ENCODE assay signal across 18 cellular contexts in the genomic region with DNA sequence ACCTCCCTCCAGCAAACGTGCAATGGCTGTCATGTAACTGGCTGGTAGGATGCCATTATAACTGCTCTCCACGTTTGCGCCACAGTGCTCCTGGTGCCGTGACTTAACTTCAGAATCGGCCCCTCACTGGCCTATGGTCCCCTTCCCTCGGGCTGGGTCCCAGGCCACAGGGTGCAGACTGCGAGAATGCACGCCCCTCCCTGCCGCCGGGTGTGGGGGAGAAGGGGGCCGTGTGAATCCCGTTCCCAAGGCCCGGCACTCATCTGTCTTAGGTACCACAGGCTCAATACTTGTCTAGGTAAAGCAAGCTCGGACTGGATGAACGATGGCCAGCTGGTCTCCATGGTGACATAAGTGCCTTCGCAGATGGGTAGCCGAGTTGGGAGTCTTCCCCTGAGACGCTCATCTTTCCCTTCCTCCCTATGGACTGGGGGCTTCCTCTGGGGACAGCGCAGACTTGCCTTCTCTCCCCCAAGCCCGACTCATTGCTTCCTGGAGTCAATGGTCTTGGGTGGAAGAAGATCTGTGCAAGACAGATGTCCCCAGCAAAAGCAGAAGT.
"Had no signal": no experiment of that assay in that cellular context is flagged by ENCODE, and none has a peak within 500 bp of the region (broad histone marks: within the 10 kb centered on the region; RNA-seq: fewer than 3 reads in every experiment).

No MANE protein-coding gene starts in this region.

- ATAC-seq: left lung; stimulated activated naive CD8-positive, alpha-beta T cell treated with anti-CD3 and anti-CD28 coated beads, Interleukin-15, amount 100 ng/mL, for 72 hours had no signal

- H3K9me3 ChIP-seq: esophagus squamous epithelium, left lung, ovary, sigmoid colon, spleen, upper lobe of left lung had no signal

- H3K27me3 ChIP-seq: esophagus squamous epithelium, left lung, ovary, sigmoid colon, spleen, upper lobe of left lung had no signal

- H3K27ac ChIP-seq: esophagus squamous epithelium, left lung, neural progenitor cell, ovary, sigmoid colon, spleen had no signal

- H3K4me3 ChIP-seq: esophagus squamous epithelium, left lung, neural progenitor cell, ovary, sigmoid colon, spleen, upper lobe of left lung had no signal

- DNase-seq: activated CD4-positive, alpha-beta T cell treated with anti-CD3 and anti-CD28 coated beads, Interleukin-2, amount 10 ng/mL, durations not matched to agents 7 days and 5 days; activated CD4-positive, CD25-positive, alpha-beta regulatory T cell; activated CD8-positive, alpha-beta memory T cell treated with anti-CD3 and anti-CD28 coated beads for 24 hours; activated naive CD4-positive, alpha-beta T cell; activated naive CD8-positive, alpha-beta T cell treated with anti-CD3 and anti-CD28 coated beads, Interleukin-2, amount 10 ng/mL, durations not matched to agents 7 days and 5 days; effector CD8-positive, alpha-beta T cell; esophagus squamous epithelium; kidney; mammary epithelial cell; naive B cell; ovary; sigmoid colon; spleen; stimulated activated naive CD8-positive, alpha-beta T cell treated with anti-CD3 and anti-CD28 coated beads, Interleukin-15, amount 100 ng/mL, for 72 hours had no signal

- H3K36me3 ChIP-seq: neural progenitor cell, ovary had no signal

- FAIRE-seq: endothelial cell of umbilical vein, kidney had no signal
